Comparison of ENCODE assay signal across 11 cellular contexts in genomic region chr3:181838940-181839914, GRCh38.
DNase-seq lines count a peak whose midpoint lies in the region; ATAC-seq, FAIRE-seq and TF ChIP-seq lines count a peak whose summit lies in the region.
"Had no signal": no experiment of that assay in that cellular context is flagged by ENCODE, and none has a peak within 500 bp of the region (broad histone marks: within the 10 kb centered on the region; RNA-seq: fewer than 3 reads in every experiment).

No MANE protein-coding gene starts in this region.

- H3K4me1 ChIP-seq in OCI-LY3 (ENCODE audit: low read length): peaks cover 24% of the 10 kb centered on the region
- H3K4me1 ChIP-seq in lower lobe of right lung: no peaks in the 10 kb centered on the region
- no peaks in the 10 kb centered on the region for H3K4me1 ChIP-seq in effector memory CD4-positive, alpha-beta T cell (ENCODE audit: control insufficient read depth, insufficient read depth, low read length, poor library complexity, severe bottlenecking)
- H3K4me1 ChIP-seq: transverse colon had no signal

- TF ChIP-seq CTCF in OCI-LY3 (IDR thresholded peaks at IDR 0.05; ENCODE audit: low read depth, low read length) (no peak), lower lobe of right lung (IDR thresholded peaks at IDR 0.05) (no peak)

- DNase-seq in NCI-H1105 treated with DMSO at 0.1 percent for 48 hours (lab: John Stamatoyannopoulos, UW) (peak; percentile 98), lower lobe of right lung (no peak), frontal cortex (ENCODE audit: low spot score in 2 of 2) (no peak), urothelium cell line (ENCODE audit: low spot score) (no peak)
- DNase-seq in effector memory CD4-positive, alpha-beta T cell: no peak
- DNase-seq: stimulated activated CD4-positive, alpha-beta T cell treated with anti-CD3 and anti-CD28 coated beads, Interleukin-2, amount 100 ng/mL, for 24 hours; transverse colon had no signal

- H3K4me2 ChIP-seq in OCI-LY3 (ENCODE audit: low read length): peak overlapping the region; percentile 92

- no peaks in the 10 kb centered on the region for H3K27me3 ChIP-seq in OCI-LY3 (ENCODE audit: low read depth, low read length)
- H3K27me3 ChIP-seq in lower lobe of right lung (ENCODE audit: low read depth): no peaks in the 10 kb centered on the region
- H3K27me3 ChIP-seq in effector memory CD4-positive, alpha-beta T cell (replicated peaks; ENCODE audit: control insufficient read depth, insufficient read depth, low read length, poor library complexity, severe bottlenecking): no peaks in the 10 kb centered on the region
- H3K27me3 ChIP-seq: transverse colon had no signal

- peak overlapping the region; percentile 96 for H2AFZ ChIP-seq in OCI-LY3 (ENCODE audit: low read depth, low read length)

- FAIRE-seq in frontal cortex (lab: Jason Lieb, UNC) (no peak), urothelium cell line (lab: Jason Lieb, UNC) (no peak)

- no peaks in the 10 kb centered on the region; the same call in 1 of the 2 replicates for H3K9me3 ChIP-seq in OCI-LY3 (ENCODE audit: insufficient read depth, low read length)
- no peaks in the 10 kb centered on the region for H3K9me3 ChIP-seq in lower lobe of right lung
- no peaks in the 10 kb centered on the region for H3K9me3 ChIP-seq in effector memory CD4-positive, alpha-beta T cell (ENCODE audit: control insufficient read depth, low read length)
- H3K9me3 ChIP-seq: transverse colon had no signal

- H3K79me2 ChIP-seq in OCI-LY3 (ENCODE audit: low read length): no peaks in the 10 kb centered on the region

- H3K27ac ChIP-seq in OCI-LY3 (ENCODE audit: low read length): peak overlapping the region; percentile 56
- no peak overlapping the region for H3K27ac ChIP-seq in lower lobe of right lung
- H3K27ac ChIP-seq in effector memory CD4-positive, alpha-beta T cell (ENCODE audit: insufficient read depth, low read length, poor library complexity, severe bottlenecking): no peak overlapping the region
- H3K27ac ChIP-seq: transverse colon had no signal

- no peaks in the 10 kb centered on the region for H4K20me1 ChIP-seq in OCI-LY3 (ENCODE audit: insufficient read depth, low read length)

- peak; percentile 27 for ATAC-seq in GM18868 (IDR thresholded peaks at IDR 0.05; ENCODE audit: unreplicated experiment)
- peak; percentile 23 to 41 for ATAC-seq in lower lobe of right lung
- no peak for ATAC-seq in HG03432 (IDR thresholded peaks at IDR 0.05; ENCODE audit: unreplicated experiment)
- ATAC-seq: natural killer cell treated with Interleukin-12 subunit alpha and Interleukin-12 subunit beta and Interleukin-15 and Interleukin-18, amount 100 ng/mL, for 72 hours had no signal

- peak overlapping the region; percentile 59 for H3K9ac ChIP-seq in OCI-LY3 (ENCODE audit: low read length)

- H3K36me3 ChIP-seq in OCI-LY3 (replicated peaks; ENCODE audit: low read depth, low read length): no peaks in the 10 kb centered on the region
- H3K36me3 ChIP-seq in lower lobe of right lung: no peaks in the 10 kb centered on the region
- H3K36me3 ChIP-seq in effector memory CD4-positive, alpha-beta T cell (ENCODE audit: control insufficient read depth, insufficient read depth, low read length): no peaks in the 10 kb centered on the region
- H3K36me3 ChIP-seq: transverse colon had no signal

- H3K4me3 ChIP-seq in OCI-LY3 (ENCODE audit: low read length) (peak overlapping the region; percentile 75), lower lobe of right lung (peak overlapping the region; percentile 25)
- no peak overlapping the region for H3K4me3 ChIP-seq in effector memory CD4-positive, alpha-beta T cell (ENCODE audit: insufficient read depth, low read depth, low read length, poor library complexity, severe bottlenecking)
- H3K4me3 ChIP-seq: transverse colon had no signal

- intact Hi-C loops in lower lobe of right lung (cut with DNase I): no loop called here
